ENCODE assay signal across 14 cellular contexts in the genomic region with DNA sequence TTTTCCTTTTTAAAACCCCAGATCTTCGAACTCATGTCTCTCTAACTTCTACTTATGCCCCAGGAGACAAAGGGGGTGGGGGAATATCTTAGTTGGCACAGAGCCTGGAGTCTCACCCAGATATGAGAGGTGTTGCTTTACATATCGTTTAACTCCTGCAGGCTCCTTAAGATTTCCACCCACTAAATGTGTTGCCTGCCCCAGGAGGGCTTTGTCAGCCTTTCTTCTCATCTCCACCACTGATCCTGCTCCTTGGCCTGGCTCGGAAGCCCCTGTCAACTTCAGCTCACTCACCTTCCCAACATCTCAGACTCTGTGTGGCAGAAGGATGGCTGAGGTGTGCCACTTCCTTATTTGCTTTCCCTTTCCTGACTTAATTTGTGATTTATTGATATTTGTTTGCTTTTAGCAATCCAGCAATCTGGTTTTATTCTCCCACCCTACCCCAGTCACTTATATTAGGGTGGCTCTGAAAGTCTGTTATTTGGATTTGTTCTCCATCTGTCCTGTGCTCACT.
"Had no signal": no experiment of that assay in that cellular context is flagged by ENCODE, and none has a peak within 500 bp of the region (broad histone marks: within the 10 kb centered on the region; RNA-seq: fewer than 3 reads in every experiment).

No MANE protein-coding gene starts in this region.

- H3K4me3 ChIP-seq: dorsolateral prefrontal cortex, hepatocyte, sigmoid colon, testis had no signal

- H3K9me3 ChIP-seq: sigmoid colon, testis had no signal

- H3K27ac ChIP-seq: hepatocyte, sigmoid colon, testis had no signal

- ATAC-seq: left ventricle myocardium superior had no signal

- H3K27me3 ChIP-seq: dorsolateral prefrontal cortex, hepatocyte, sigmoid colon, testis had no signal

- H3K4me1 ChIP-seq: sigmoid colon, testis had no signal

- DNase-seq: activated B cell treated with CpG ODN at 0.5 μM for 24 hours; activated CD4-positive, alpha-beta T cell treated with anti-CD3 and anti-CD28 coated beads, Interleukin-2, amount 10 ng/mL, durations not matched to agents 24 days and 14 days; activated naive CD4-positive, alpha-beta T cell; aorta; dorsolateral prefrontal cortex; kidney; left ventricle myocardium superior; mesenchymal stem cell; nephron progenitor cell; sigmoid colon; stimulated activated CD4-positive, alpha-beta T cell treated with anti-CD3 and anti-CD28 coated beads, Interleukin-12 subunit alpha, Interleukin-12 subunit beta, amount 100 ng/mL, for 4 hours; stimulated activated naive CD4-positive, alpha-beta T cell treated with Interleukin-2 at 50 U/mL for 16 hours; testis had no signal
